In the genomic region with DNA sequence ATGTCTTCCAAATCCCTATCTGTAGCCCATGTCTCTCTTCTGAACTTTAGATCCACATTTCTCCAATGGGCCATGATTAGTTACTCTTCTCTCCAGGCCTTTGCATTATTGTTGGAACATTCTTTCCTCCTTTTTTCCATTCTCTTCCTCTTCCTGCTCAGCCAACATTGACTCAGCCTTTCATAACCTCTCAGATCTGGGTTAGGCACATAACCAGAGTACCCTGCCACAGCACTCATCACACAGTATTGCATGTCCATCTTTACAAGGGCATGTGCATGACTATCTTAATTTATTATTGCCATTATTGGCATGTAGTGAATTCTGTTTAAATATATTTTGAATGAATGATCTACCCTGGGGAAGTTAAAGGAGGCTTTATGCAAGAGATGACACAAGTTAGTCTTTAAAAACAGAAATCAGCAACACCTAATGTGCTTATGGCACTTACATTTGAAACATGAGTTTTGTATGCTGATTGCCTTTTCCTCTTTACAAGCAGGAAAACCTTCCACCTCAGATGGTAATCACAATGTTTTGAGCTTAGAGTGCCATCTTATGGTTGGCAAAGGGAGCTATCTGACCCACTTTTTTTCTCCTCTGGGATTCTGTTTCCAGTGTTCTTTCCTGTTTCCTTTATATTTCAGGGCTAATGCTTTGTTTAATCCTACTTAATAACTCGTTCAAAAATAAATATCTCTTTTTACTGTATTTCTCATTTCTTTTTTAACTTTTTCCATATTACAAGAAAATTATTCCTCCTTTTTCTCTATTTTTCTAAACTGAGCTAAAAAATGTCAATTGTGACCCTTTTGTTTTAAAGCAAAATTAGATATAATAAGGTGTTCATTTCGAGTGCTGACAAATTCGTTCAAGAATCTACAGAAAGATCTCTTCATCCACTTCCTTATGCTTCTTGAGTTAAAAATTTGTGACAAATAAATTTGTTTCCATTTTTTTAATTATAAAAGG, we compare ENCODE assay signal across 8 cellular contexts.
DNase-seq lines count a peak whose midpoint lies in the region; ATAC-seq and TF ChIP-seq lines count a peak whose summit lies in the region.

No MANE protein-coding gene starts in this region.

- no peaks in the 10 kb centered on the region for H3K9me3 ChIP-seq in suprapubic skin

- no peak for TF ChIP-seq EP300 in suprapubic skin (IDR thresholded peaks at IDR 0.05)

- TF ChIP-seq POLR2A in suprapubic skin (IDR thresholded peaks at IDR 0.05) = no peak

- no peak overlapping the region for H3K4me3 ChIP-seq in suprapubic skin

- H3K36me3 ChIP-seq in suprapubic skin = peaks cover 55% of the 10 kb centered on the region

- peak; percentile 69 for DNase-seq in DMS53 treated with DMSO at 0.1 percent for 48 hours (lab: John Stamatoyannopoulos, UW; ENCODE audit: unreplicated experiment)
- peak; percentile 23 for DNase-seq in SKM-1 (lab: John Stamatoyannopoulos, UW; ENCODE audit: unreplicated experiment)
- peak; percentile 9 for DNase-seq in germinal center (ENCODE audit: low spot score)
- no peak for DNase-seq in suprapubic skin (ENCODE audit: low spot score in 2 of 2)
- DNase-seq in islet precursor cell = no peak

- ATAC-seq in GM19328 (IDR thresholded peaks at IDR 0.05; ENCODE audit: unreplicated experiment) (no peak), HG03108 (IDR thresholded peaks at IDR 0.05; ENCODE audit: unreplicated experiment) (no peak)

- 70% methylated on average over 3 of the region's 3 CpGs for WGBS in suprapubic skin

- no peak overlapping the region for H3K27ac ChIP-seq in suprapubic skin

- H3K4me1 ChIP-seq in suprapubic skin = peaks cover 11% of the 10 kb centered on the region

- H3K27me3 ChIP-seq in suprapubic skin = no peaks in the 10 kb centered on the region

- TF ChIP-seq CTCF in LNCAP (IDR thresholded peaks at IDR 0.05) (peak; percentile 78), suprapubic skin (IDR thresholded peaks at IDR 0.05) (peak; percentile 18 to 32)

Comparison
In these comparisons a context has a peak if more than half of its experiments do, and no peak if none do; other contexts are left out.
1. DNase-seq: peak in DMS53 treated with DMSO at 0.1 percent for 48 hours (single experiment), SKM-1 (single experiment) and germinal center (single experiment); none in suprapubic skin (0 of 2) and islet precursor cell (single experiment).